22 cellular contexts compared by ENCODE assay signal in genomic region chr14:54209501-54210231, GRCh38.
A peak's percentile ranks its signal among the peaks of the same experiment; 100 is the strongest.
DNase-seq lines count a peak whose midpoint lies in the region; ATAC-seq and TF ChIP-seq lines count a peak whose summit lies in the region.
"Had no signal": no experiment of that assay in that cellular context is flagged by ENCODE, and none has a peak within 500 bp of the region (broad histone marks: within the 10 kb centered on the region; RNA-seq: fewer than 3 reads in every experiment).

No MANE protein-coding gene starts in this region.

- no peak overlapping the region for H3K4me2 ChIP-seq in IMR-90 (ENCODE audit: low read depth, low read length)
- H3K4me2 ChIP-seq in mesendoderm (ENCODE audit: low read length) = no peak overlapping the region
- H3K4me2 ChIP-seq: PC-9, SK-N-SH had no signal

- intact Hi-C loops in IMR-90 (cut with micrococcal nuclease) (loop anchor here (1.0 kb wide), 1 partner anchor 20 kb away; no protein-coding TSS in a partner anchor), ascending aorta (cut with DNase I) (no loop called here)

- peak; percentile 42 for ATAC-seq in IMR-90 (ENCODE audit: low read depth)
- ATAC-seq in HG03521 (IDR thresholded peaks at IDR 0.05; ENCODE audit: unreplicated experiment) = no peak
- no peak for ATAC-seq in activated CD4-positive, CD25-positive, alpha-beta regulatory T cell treated with anti-CD3 and anti-CD28 coated beads, Interleukin-2, amount 50 U/mL, for 24 hours
- ATAC-seq: CD8-positive, alpha-beta T cell; HCT116 had no signal

- no peak overlapping the region for H3K27ac ChIP-seq in IMR-90 (ENCODE audit: insufficient read depth, low read length)
- H3K27ac ChIP-seq in mesendoderm (ENCODE audit: low read depth, low read length) = no peak overlapping the region
- no peak overlapping the region for H3K27ac ChIP-seq in ascending aorta
- H3K27ac ChIP-seq: epithelial cell of prostate, PC-9, upper lobe of left lung had no signal

- no peak overlapping the region for H4K91ac ChIP-seq in IMR-90 (ENCODE audit: insufficient read depth, low read depth, low read length)

- H2BK5ac ChIP-seq in IMR-90 (ENCODE audit: low read depth, low read length, poor library complexity, severe bottlenecking) = no peak overlapping the region
- H2BK5ac ChIP-seq in mesendoderm (ENCODE audit: low read length) = no peak overlapping the region

- H3K27ac Mint-ChIP-seq in chondrocyte (ENCODE audit: unreplicated experiment) = peak overlapping the region; percentile 60
- H3K27ac Mint-ChIP-seq: CD8-positive, alpha-beta T cell; nephron progenitor cell had no signal

- no peaks in the 10 kb centered on the region for H3K27me3 Mint-ChIP-seq in chondrocyte (ENCODE audit: low read depth)

- H2BK120ac ChIP-seq in IMR-90 (ENCODE audit: low read depth, low read length) = no peak overlapping the region
- no peak overlapping the region for H2BK120ac ChIP-seq in mesendoderm (ENCODE audit: low read depth, low read length)

- DNase-seq in AG09319 (ENCODE audit: extremely low read depth, low read depth) = peak; percentile 19
- peak; percentile 30 for DNase-seq in IMR-90
- DNase-seq in chondrocyte (ENCODE audit: low spot score) = no peak
- DNase-seq in mesendoderm = no peak
- no peak for DNase-seq in ascending aorta (ENCODE audit: low spot score in 2 of 2)
- no peak for DNase-seq in NCI-H2227 (lab: John Stamatoyannopoulos, UW; ENCODE audit: unreplicated experiment)
- DNase-seq: activated CD4-positive, alpha-beta T cell treated with anti-CD3 and anti-CD28 coated beads for 4 hours; activated CD8-positive, alpha-beta memory T cell treated with anti-CD3 and anti-CD28 coated beads, Interleukin-2, amount 50 U/mL, for 4 hours; CD8-positive, alpha-beta T cell; DMS79 treated with DMSO at 0.1 percent for 48 hours; head of caudate nucleus; NCI-H1930; nephron progenitor cell; retina; SK-N-SH; stimulated activated naive CD4-positive, alpha-beta T cell; upper lobe of left lung had no signal

- no TSS peak for BruUV-seq in IMR-90 (replicated peaks; lab: Mats Ljungman, UMichigan)

- no peaks in the 10 kb centered on the region for H3K27me3 ChIP-seq in IMR-90 (ENCODE audit: control insufficient read depth, insufficient read depth, low read length)
- H3K27me3 ChIP-seq in mesendoderm (ENCODE audit: insufficient read depth, low read length, poor library complexity) = no peaks in the 10 kb centered on the region
- no peaks in the 10 kb centered on the region for H3K27me3 ChIP-seq in ascending aorta
- H3K27me3 ChIP-seq: upper lobe of left lung had no signal

- H3K18ac ChIP-seq in IMR-90 (ENCODE audit: low read depth, low read length) (no peak overlapping the region), mesendoderm (ENCODE audit: low read length) (no peak overlapping the region)

- H3K4me1 ChIP-seq in IMR-90 (ENCODE audit: control insufficient read depth, insufficient read depth, low read length) = peaks cover 4% of the 10 kb centered on the region; the same call in 1 of the 2 replicates
- H3K4me1 ChIP-seq in mesendoderm (ENCODE audit: control insufficient read depth, low read depth, low read length) = no peaks in the 10 kb centered on the region
- H3K4me1 ChIP-seq in ascending aorta = peaks cover 4 to 5% of the 10 kb centered on the region in 2 donors

- no peak for TF ChIP-seq CTCF in AG09319 (IDR thresholded peaks at IDR 0.05; ENCODE audit: low read depth, low read length)
- TF ChIP-seq CTCF in IMR-90 (conservative IDR thresholded peaks at IDR 0.05; ENCODE audit: low read depth, low read length) = no peak
- TF ChIP-seq CTCF in chondrocyte (IDR thresholded peaks at IDR 0.05) = no peak
- TF ChIP-seq CTCF in ascending aorta (IDR thresholded peaks at IDR 0.05) = no peak

- in situ Hi-C loops in IMR-90 (cut with MboI; ENCODE audit: low sequenced_read_pairs) = no loop called here

- H3K9ac ChIP-seq in IMR-90 (ENCODE audit: low read depth, low read length) (no peak overlapping the region), mesendoderm (ENCODE audit: low read length) (no peak overlapping the region)
- H3K9ac ChIP-seq: SK-N-SH had no signal

- 63% methylated on average over 1 of the region's 4 CpGs; no CpG with 5 or more reads in 1 of the 2 experiments for WGBS in IMR-90 (ENCODE audit: extremely low coverage in 2 of 2, insufficient read length in 1 of 2), 2 experiments
- WGBS in mesendoderm (ENCODE audit: extremely low coverage, insufficient coverage, low lambda C conversion rate) = no CpG with 5 or more reads among the region's 4 CpGs

- no peak for TF ChIP-seq RAD21 in IMR-90 (IDR thresholded peaks at IDR 0.05; ENCODE audit: low read length)

- H3K36me3 ChIP-seq in IMR-90 (ENCODE audit: control insufficient read depth, insufficient read depth, low read length) (no peaks in the 10 kb centered on the region), mesendoderm (ENCODE audit: control insufficient read depth, insufficient read depth, low read length) (no peaks in the 10 kb centered on the region), ascending aorta (no peaks in the 10 kb centered on the region)
- H3K36me3 ChIP-seq: upper lobe of left lung had no signal

- H3K79me2 ChIP-seq in mesendoderm (ENCODE audit: control insufficient read depth, insufficient read depth, low read length) = no peaks in the 10 kb centered on the region

- no peaks in the 10 kb centered on the region for H3K36me3 Mint-ChIP-seq in chondrocyte (ENCODE audit: low read depth)
- H3K36me3 Mint-ChIP-seq: CD8-positive, alpha-beta T cell had no signal

- H3K56ac ChIP-seq in IMR-90 (ENCODE audit: extremely low read depth, insufficient read depth, low read length) = no peak overlapping the region
- H3K56ac ChIP-seq in mesendoderm (ENCODE audit: low read length) = no peak overlapping the region

- H2AK9ac ChIP-seq in IMR-90 (replicated peaks; ENCODE audit: low read depth, low read length, poor library complexity) = no peak overlapping the region

- H2BK15ac ChIP-seq in IMR-90 (ENCODE audit: low read depth, low read length) (no peak overlapping the region), mesendoderm (replicated peaks; ENCODE audit: low read depth) (peak overlapping the region; percentile 27)

- H2AFZ ChIP-seq in IMR-90 (replicated peaks; ENCODE audit: low read length, poor library complexity) = no peak overlapping the region
- H2AFZ ChIP-seq: PC-9 had no signal

- H3K4me3 Mint-ChIP-seq in chondrocyte (ENCODE audit: unreplicated experiment) = no peak overlapping the region
- H3K4me3 Mint-ChIP-seq: CD8-positive, alpha-beta T cell; nephron progenitor cell had no signal

- no peak overlapping the region for H2AK5ac ChIP-seq in IMR-90 (ENCODE audit: low read depth, low read length)
- H2AK5ac ChIP-seq in mesendoderm (ENCODE audit: low read length) = no peak overlapping the region

- H4K8ac ChIP-seq in IMR-90 (ENCODE audit: low read depth in 2 of 2, low read length in 2 of 2) (no peak overlapping the region), mesendoderm (ENCODE audit: low read depth, low read length) (no peak overlapping the region)

- H4K20me1 ChIP-seq in IMR-90 (ENCODE audit: insufficient read depth, low read length) = no peaks in the 10 kb centered on the region

- POLR2A ChIA-PET in IMR-90 (lab: Charles Lee; ENCODE audit: unreplicated experiment) = no interaction called here

- H3K4ac ChIP-seq in IMR-90 (ENCODE audit: low read depth, low read length) (no peak overlapping the region), mesendoderm (ENCODE audit: low read depth, low read length) (no peak overlapping the region)

- H3K79me1 ChIP-seq in IMR-90 (ENCODE audit: low read depth in 1 of 2, low read length in 2 of 2) = no peaks in the 10 kb centered on the region
- H3K79me1 ChIP-seq in mesendoderm (ENCODE audit: low read length) = no peaks in the 10 kb centered on the region

- CTCF ChIA-PET in IMR-90 (lab: Yijun Ruan, JAX) = interaction anchor here (0.6 kb wide), 1 partner anchor 127 kb away, joined by 7 read pairs; no protein-coding TSS in a partner anchor

- H3K9me3 Mint-ChIP-seq in chondrocyte (ENCODE audit: low read depth) = no peaks in the 10 kb centered on the region
- H3K9me3 Mint-ChIP-seq: CD8-positive, alpha-beta T cell had no signal

- dilution Hi-C loops in IMR-90 (cut with HindIII; ENCODE audit: low sequenced_read_pairs, unreplicated experiment) = no loop called here

- TF ChIP-seq POLR2A in IMR-90 (IDR thresholded peaks at IDR 0.05; ENCODE audit: low read depth, low read length) = no peak

- H3K4me3 ChIP-seq in IMR-90 (ENCODE audit: insufficient read depth, low read depth, low read length) = no peak overlapping the region
- H3K4me3 ChIP-seq in mesendoderm (ENCODE audit: low read length) = no peak overlapping the region
- H3K4me3 ChIP-seq in ascending aorta = no peak overlapping the region
- H3K4me3 ChIP-seq: PC-9, upper lobe of left lung had no signal

- H3K4me1 Mint-ChIP-seq in chondrocyte (ENCODE audit: low read depth) = peaks cover 71% of the 10 kb centered on the region

- H4K5ac ChIP-seq in IMR-90 (ENCODE audit: low read depth, low read length) (no peak overlapping the region), mesendoderm (ENCODE audit: low read length) (no peak overlapping the region)

- H3K9me3 ChIP-seq in IMR-90 (ENCODE audit: control insufficient read depth, insufficient read depth, low read length) = peaks cover 5% of the 10 kb centered on the region
- no peaks in the 10 kb centered on the region for H3K9me3 ChIP-seq in ascending aorta
- H3K9me3 ChIP-seq: SK-N-SH, upper lobe of left lung had no signal

- no peak overlapping the region for H3K14ac ChIP-seq in IMR-90 (replicated peaks; ENCODE audit: low read depth, low read length)

- H2BK20ac ChIP-seq in IMR-90 (ENCODE audit: low read depth, low read length) = no peak overlapping the region

- H3K23ac ChIP-seq in IMR-90 (ENCODE audit: low read depth, low read length) = no peak overlapping the region
- no peak overlapping the region for H3K23ac ChIP-seq in mesendoderm (ENCODE audit: low read length)

- no peaks in the 10 kb centered on the region for H3K9me1 ChIP-seq in IMR-90 (ENCODE audit: insufficient read depth, low read length)

TF ChIP-seq in IMR-90, 13 proteins besides CTCF, POLR2A, EP300 and RAD21 (continues in another document):
- no peak for TF ChIP-seq MAZ (IDR thresholded peaks at IDR 0.05; ENCODE audit: borderline replicate concordance, low read depth, low read length)
- no peak for TF ChIP-seq BHLHE40 (IDR thresholded peaks at IDR 0.05; ENCODE audit: low read depth, low read length)
- no peak for TF ChIP-seq FOS (IDR thresholded peaks at IDR 0.05; ENCODE audit: low read depth, low read length)
- TF ChIP-seq USF2 (IDR thresholded peaks at IDR 0.05; ENCODE audit: low read depth, low read length) = no peak
- no peak for TF ChIP-seq RFX5 (IDR thresholded peaks at IDR 0.05; ENCODE audit: low read depth, low read length)
- TF ChIP-seq NFE2L2 (IDR thresholded peaks at IDR 0.05; ENCODE audit: low read depth, low read length) = no peak
- TF ChIP-seq RCOR1 (IDR thresholded peaks at IDR 0.05; ENCODE audit: insufficient replicate concordance, low read length) = no peak
- TF ChIP-seq CEBPB (IDR thresholded peaks at IDR 0.05; ENCODE audit: low read depth, low read length) = no peak

Comparison
In these comparisons a context has a peak if more than half of its experiments do, and no peak if none do; other contexts are left out.
1. DNase-seq: peak in AG09319 (single experiment) and IMR-90 (single experiment); none in chondrocyte (single experiment), mesendoderm (single experiment), ascending aorta (0 of 2) and NCI-H2227 (single experiment).